19 cellular contexts compared by ENCODE assay signal in the genomic region with DNA sequence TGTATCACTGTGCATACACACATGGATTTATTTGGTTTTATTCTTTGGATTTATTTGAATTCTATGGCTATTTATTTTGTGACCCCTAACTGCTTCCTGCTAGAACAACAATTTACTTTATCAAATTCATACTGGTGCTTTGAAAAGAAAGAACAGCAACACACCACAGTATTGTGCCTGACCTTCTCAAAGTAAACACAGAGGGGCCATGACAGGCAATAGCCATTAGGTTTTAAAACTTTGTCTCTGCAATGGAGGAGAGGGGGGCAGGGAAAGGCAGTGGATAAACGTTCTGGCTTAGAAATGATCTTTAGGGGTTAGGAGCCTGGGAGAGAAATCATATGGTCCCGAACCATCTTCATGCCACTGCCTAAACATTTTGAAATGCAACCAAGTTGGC. TPM values are rescaled to one million over a fixed set of nuclear protein-coding genes. Genes with fewer than 3 reads are reported as not detected.
"Had no signal": no experiment of that assay in that cellular context is flagged by ENCODE, and none has a peak within 500 bp of the region (broad histone marks: within the 10 kb centered on the region; RNA-seq: fewer than 3 reads in every experiment).

No MANE protein-coding gene starts in this region.

- H3K27ac Mint-ChIP-seq: activated CD4-positive, alpha-beta memory T cell treated with anti-CD3 and anti-CD28 coated beads for 36 hours; activated naive CD8-positive, alpha-beta T cell treated with anti-CD3 and anti-CD28 coated beads for 36 hours; naive thymus-derived CD8-positive, alpha-beta T cell; T-helper 2 cell treated with Interferon-gamma antibody and Interleukin-4, amounts not matched to agents 5 μg/mL and 100 μg/mL, for 36 hours had no signal

- ATAC-seq: activated CD4-positive, CD25-positive, alpha-beta regulatory T cell treated with anti-CD3 and anti-CD28 coated beads, Interleukin-2, amount 50 U/mL, for 24 hours; mucosa of descending colon; naive thymus-derived CD8-positive, alpha-beta T cell; sciatic nerve; stimulated activated naive CD8-positive, alpha-beta T cell treated with anti-CD3 and anti-CD28 coated beads, Interleukin-15, Interleukin-2, amounts not matched to agents 100 U/mL and 50 U/mL, for 24 hours had no signal

- H3K27me3 ChIP-seq: breast epithelium, esophagus muscularis mucosa had no signal

- H3K4me1 ChIP-seq: breast epithelium, prostate gland had no signal

- H3K9me3 Mint-ChIP-seq: activated CD4-positive, alpha-beta memory T cell treated with anti-CD3 and anti-CD28 coated beads for 36 hours; activated naive CD8-positive, alpha-beta T cell treated with anti-CD3 and anti-CD28 coated beads for 36 hours; naive thymus-derived CD8-positive, alpha-beta T cell; T-helper 2 cell treated with Interferon-gamma antibody and Interleukin-4, amounts not matched to agents 5 μg/mL and 100 μg/mL, for 36 hours had no signal

- H3K27me3 Mint-ChIP-seq: activated CD4-positive, alpha-beta memory T cell treated with anti-CD3 and anti-CD28 coated beads for 36 hours had no signal

- H3K4me3 ChIP-seq: breast epithelium, esophagus muscularis mucosa, mucosa of descending colon, prostate gland had no signal

- H3K4me1 Mint-ChIP-seq: activated naive CD8-positive, alpha-beta T cell treated with anti-CD3 and anti-CD28 coated beads for 36 hours; naive thymus-derived CD8-positive, alpha-beta T cell had no signal

- H3K4me3 Mint-ChIP-seq: activated CD4-positive, alpha-beta memory T cell treated with anti-CD3 and anti-CD28 coated beads for 36 hours; activated naive CD8-positive, alpha-beta T cell treated with anti-CD3 and anti-CD28 coated beads for 36 hours; naive thymus-derived CD8-positive, alpha-beta T cell; T-helper 2 cell treated with Interferon-gamma antibody and Interleukin-4, amounts not matched to agents 5 μg/mL and 100 μg/mL, for 36 hours had no signal

- H3K27ac ChIP-seq: breast epithelium had no signal

- H3K36me3 ChIP-seq: breast epithelium, prostate gland had no signal

- DNase-seq: activated CD4-positive, alpha-beta memory T cell treated with anti-CD3 and anti-CD28 coated beads for 36 hours; activated gamma-delta T cell; activated naive CD8-positive, alpha-beta T cell treated with anti-CD3 and anti-CD28 coated beads for 36 hours; activated T-cell treated with anti-CD3 and anti-CD28 coated beads, Interleukin-2, amount 50 U/mL, for 48 hours; anterior cingulate cortex; glutamatergic neuron; mammary epithelial cell; mucosa of descending colon; naive thymus-derived CD8-positive, alpha-beta T cell; occipital lobe; stimulated activated CD4-positive, alpha-beta T cell treated with anti-CD3 and anti-CD28 coated beads, Interleukin-4, amount 100 ng/mL, for 1 hour; stimulated activated CD8-positive, alpha-beta memory T cell treated with anti-CD3 and anti-CD28 coated beads, Interleukin-4, amount 100 ng/mL, for 48 hours; stimulated activated naive CD8-positive, alpha-beta T cell treated with anti-CD3 and anti-CD28 coated beads, Interleukin-15, Interleukin-2, amounts not matched to agents 100 U/mL and 50 U/mL, for 24 hours had no signal

- H3K9me3 ChIP-seq: breast epithelium, esophagus muscularis mucosa, mucosa of descending colon, prostate gland had no signal

- H3K36me3 Mint-ChIP-seq: activated CD4-positive, alpha-beta memory T cell treated with anti-CD3 and anti-CD28 coated beads for 36 hours; activated naive CD8-positive, alpha-beta T cell treated with anti-CD3 and anti-CD28 coated beads for 36 hours; naive thymus-derived CD8-positive, alpha-beta T cell had no signal

RNA-seq across cellular contexts. Expression of a gene that starts 40.0 kb away (rescaled TPM):
- total RNA-seq: activated CD4-positive, alpha-beta memory T cell treated with anti-CD3 and anti-CD28 coated beads for 36 hours; activated naive CD8-positive, alpha-beta T cell treated with anti-CD3 and anti-CD28 coated beads for 36 hours; naive thymus-derived CD8-positive, alpha-beta T cell had no signal
- polyA plus RNA-seq: naive thymus-derived CD8-positive, alpha-beta T cell had no signal
